In the genomic region with DNA sequence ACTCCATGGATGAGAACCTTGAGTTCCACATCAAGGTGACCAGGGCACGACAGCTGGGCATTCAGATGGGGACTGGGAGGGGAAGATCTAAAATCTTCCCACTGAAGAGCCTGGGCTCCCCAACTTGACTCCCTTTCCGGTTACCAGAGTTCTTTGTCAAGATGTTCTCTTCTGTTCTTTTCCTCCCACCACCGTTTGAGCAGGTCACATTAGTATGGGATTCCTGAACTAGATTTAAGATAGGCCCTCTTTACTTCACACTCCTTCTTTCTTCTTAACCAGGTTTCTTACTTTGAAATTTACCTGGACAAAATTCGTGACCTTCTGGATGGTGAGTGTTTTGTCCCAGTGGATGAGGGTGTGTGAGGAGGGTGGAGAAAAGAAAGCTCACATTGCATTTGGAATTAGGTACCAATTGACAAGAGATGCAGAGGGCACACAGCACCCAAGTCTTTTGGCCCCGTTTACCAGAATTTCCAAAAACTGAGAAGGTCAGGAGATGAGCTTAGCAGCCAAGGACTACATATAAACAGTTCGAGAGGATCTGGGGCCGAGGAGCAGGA, we compare ENCODE assay signal across 36 cellular contexts. TPM values are rescaled to one million over a fixed set of nuclear protein-coding genes. Genes with fewer than 3 reads are reported as not detected.
"Had no signal": no experiment of that assay in that cellular context is flagged by ENCODE, and none has a peak within 500 bp of the region (broad histone marks: within the 10 kb centered on the region; RNA-seq: fewer than 3 reads in every experiment).

No MANE protein-coding gene starts in this region.

- H3K27me3 ChIP-seq: ascending aorta, body of pancreas, brain microvascular endothelial cell, breast epithelium had no signal

- H3K27me3 Mint-ChIP-seq: activated naive CD8-positive, alpha-beta T cell; activated naive CD8-positive, alpha-beta T cell treated with anti-CD3 and anti-CD28 coated beads for 36 hours; activated naive CD8-positive, alpha-beta T cell treated with anti-CD3 and anti-CD28 coated beads, Interleukin-2, amount 50 U/mL, for 24 hours; activated T-cell treated with anti-CD3 and anti-CD28 coated beads, Interleukin-2, amount 50 U/mL, for 24 hours had no signal

- H3K27ac Mint-ChIP-seq: activated naive CD4-positive, alpha-beta T cell treated with anti-CD3 and anti-CD28 coated beads for 36 hours; activated naive CD4-positive, alpha-beta T cell treated with anti-CD3 and anti-CD28 coated beads, Interleukin-2, amount 10 ng/mL, durations not matched to agents 7 days and 5 days; activated naive CD4-positive, alpha-beta T cell treated with anti-CD3 and anti-CD28 coated beads, Interleukin-2, amount 50 U/mL, for 24 hours; activated naive CD4-positive, alpha-beta T cell treated with anti-CD3 and anti-CD28 coated beads, Interleukin-2, amount 50 U/mL, for 72 hours; activated naive CD8-positive, alpha-beta T cell; activated naive CD8-positive, alpha-beta T cell treated with anti-CD3 and anti-CD28 coated beads for 36 hours; activated naive CD8-positive, alpha-beta T cell treated with anti-CD3 and anti-CD28 coated beads, Interleukin-2, amount 10 ng/mL, durations not matched to agents 7 days and 5 days; activated naive CD8-positive, alpha-beta T cell treated with anti-CD3 and anti-CD28 coated beads, Interleukin-2, amount 50 U/mL, for 24 hours; activated T-cell treated with anti-CD3 and anti-CD28 coated beads, Interleukin-2, amount 50 U/mL, for 24 hours; activated T-cell treated with anti-CD3 and anti-CD28 coated beads, Interleukin-2, amount 50 U/mL, for 72 hours; activated T-helper 1 cell treated with anti-CD3 and anti-CD28 coated beads, Interleukin-12 subunit alpha, Interleukin-12 subunit beta, Interleukin-2, Interleukin-4 antibody, amounts not matched to agents 30 ng/mL and 10 ng/mL and 1 ng/mL, durations not matched to agents 14 hours and 24 hours and 36 hours; activated T-helper 17 cell treated with anti-CD3 and anti-CD28 coated beads, Interleukin-2, amount 50 U/mL, for 72 hours; activated T-helper 2 cell treated with anti-CD3 and anti-CD28 coated beads, Interferon-gamma antibody, Interleukin-2, Interleukin-4, amounts not matched to agents 10 μg/mL and 5 μg/mL and 100 μg/mL, durations not matched to agents 14 hours and 24 hours and 36 hours; brain had no signal

- H3K36me3 ChIP-seq: adrenal gland, brain microvascular endothelial cell, breast epithelium, cardiac muscle cell had no signal

- H3K4me1 ChIP-seq: adrenal gland, ascending aorta, body of pancreas, breast epithelium had no signal

- H3K27ac ChIP-seq: adrenal gland, ascending aorta, body of pancreas, brain microvascular endothelial cell, breast epithelium, cardiac muscle cell had no signal

- DNase-seq: activated effector memory CD4-positive, alpha-beta T cell treated with Interleukin-2 at 50 U/mL for 16 hours; activated gamma-delta T cell; activated gamma-delta T cell treated with Interleukin-2 at 50 U/mL for 16 hours; activated naive CD4-positive, alpha-beta T cell; activated naive CD4-positive, alpha-beta T cell treated with anti-CD3 and anti-CD28 coated beads for 36 hours; activated naive CD4-positive, alpha-beta T cell treated with anti-CD3 and anti-CD28 coated beads, Interleukin-2, amount 10 ng/mL, durations not matched to agents 7 days and 5 days; activated naive CD4-positive, alpha-beta T cell treated with anti-CD3 and anti-CD28 coated beads, Interleukin-2, amount 50 U/mL, for 16 hours; activated naive CD4-positive, alpha-beta T cell treated with Interleukin-2 at 50 U/mL for 16 hours; activated naive CD8-positive, alpha-beta T cell treated with anti-CD3 and anti-CD28 coated beads for 36 hours; activated naive CD8-positive, alpha-beta T cell treated with anti-CD3 and anti-CD28 coated beads, Interleukin-2, amount 10 ng/mL, durations not matched to agents 7 days and 5 days; activated naive CD8-positive, alpha-beta T cell treated with anti-CD3 and anti-CD28 coated beads, Interleukin-2, amount 50 U/mL, for 24 hours; activated T-cell treated with anti-CD3 and anti-CD28 coated beads, Interleukin-2, amount 50 U/mL, for 24 hours; activated T-cell treated with anti-CD3 and anti-CD28 coated beads, Interleukin-2, amount 50 U/mL, for 4 hours; activated T-cell treated with anti-CD3 and anti-CD28 coated beads, Interleukin-2, amount 50 U/mL, for 48 hours; activated T-cell treated with anti-CD3 and anti-CD28 coated beads, Interleukin-2, amount 50 U/mL, for 72 hours; adrenal gland; amniotic stem cell; amygdala; anterior cingulate cortex; aorta; body of pancreas; brain microvascular endothelial cell; caudate nucleus; central memory CD4-positive, alpha-beta T cell; cerebellar nuclear complex had no signal

- ATAC-seq: activated naive CD4-positive, alpha-beta T cell treated with anti-CD3 and anti-CD28 coated beads, Interleukin-2, amount 50 U/mL, for 72 hours; activated naive CD8-positive, alpha-beta T cell treated with anti-CD3 and anti-CD28 coated beads, Interleukin-2, amount 50 U/mL, for 24 hours; activated T-cell treated with anti-CD3 and anti-CD28 coated beads, Interleukin-2, amount 50 U/mL, for 4 hours; activated T-cell treated with anti-CD3 and anti-CD28 coated beads, Interleukin-2, amount 50 U/mL, for 72 hours; activated T-helper 17 cell treated with anti-CD3 and anti-CD28 coated beads, Interleukin-2, amount 50 U/mL, for 72 hours; body of pancreas had no signal

- H3K4me1 Mint-ChIP-seq: activated naive CD4-positive, alpha-beta T cell treated with anti-CD3 and anti-CD28 coated beads, Interleukin-2, amount 50 U/mL, for 24 hours; activated naive CD8-positive, alpha-beta T cell treated with anti-CD3 and anti-CD28 coated beads for 36 hours; activated naive CD8-positive, alpha-beta T cell treated with anti-CD3 and anti-CD28 coated beads, Interleukin-2, amount 50 U/mL, for 24 hours; activated T-helper 17 cell treated with anti-CD3 and anti-CD28 coated beads, Interleukin-2, amount 50 U/mL, for 72 hours; brain; central memory CD8-positive, alpha-beta T cell had no signal

- H3K9me3 ChIP-seq: adrenal gland, ascending aorta, body of pancreas, breast epithelium had no signal

- H3K4me3 Mint-ChIP-seq: activated naive CD4-positive, alpha-beta T cell treated with anti-CD3 and anti-CD28 coated beads for 36 hours; activated naive CD4-positive, alpha-beta T cell treated with anti-CD3 and anti-CD28 coated beads, Interleukin-2, amount 10 ng/mL, durations not matched to agents 7 days and 5 days; activated naive CD4-positive, alpha-beta T cell treated with anti-CD3 and anti-CD28 coated beads, Interleukin-2, amount 50 U/mL, for 24 hours; activated naive CD8-positive, alpha-beta T cell; activated naive CD8-positive, alpha-beta T cell treated with anti-CD3 and anti-CD28 coated beads for 36 hours; activated naive CD8-positive, alpha-beta T cell treated with anti-CD3 and anti-CD28 coated beads, Interleukin-2, amount 10 ng/mL, durations not matched to agents 7 days and 5 days; activated naive CD8-positive, alpha-beta T cell treated with anti-CD3 and anti-CD28 coated beads, Interleukin-2, amount 50 U/mL, for 24 hours; activated T-cell treated with anti-CD3 and anti-CD28 coated beads, Interleukin-2, amount 50 U/mL, for 24 hours; activated T-cell treated with anti-CD3 and anti-CD28 coated beads, Interleukin-2, amount 50 U/mL, for 4 hours; activated T-cell treated with anti-CD3 and anti-CD28 coated beads, Interleukin-2, amount 50 U/mL, for 72 hours; activated T-helper 1 cell treated with anti-CD3 and anti-CD28 coated beads, Interleukin-12 subunit alpha, Interleukin-12 subunit beta, Interleukin-2, Interleukin-4 antibody, amounts not matched to agents 30 ng/mL and 10 ng/mL and 1 ng/mL, durations not matched to agents 14 hours and 24 hours and 36 hours; activated T-helper 17 cell treated with anti-CD3 and anti-CD28 coated beads, Interleukin-2, amount 50 U/mL, for 72 hours; brain; central memory CD8-positive, alpha-beta T cell had no signal

- H3K36me3 Mint-ChIP-seq: activated naive CD4-positive, alpha-beta T cell treated with anti-CD3 and anti-CD28 coated beads, Interleukin-2, amount 10 ng/mL, durations not matched to agents 7 days and 5 days; activated naive CD4-positive, alpha-beta T cell treated with anti-CD3 and anti-CD28 coated beads, Interleukin-2, amount 50 U/mL, for 24 hours; activated naive CD4-positive, alpha-beta T cell treated with anti-CD3 and anti-CD28 coated beads, Interleukin-2, amount 50 U/mL, for 72 hours; activated naive CD8-positive, alpha-beta T cell treated with anti-CD3 and anti-CD28 coated beads, Interleukin-2, amount 10 ng/mL, durations not matched to agents 7 days and 5 days had no signal

- H3K4me3 ChIP-seq: adrenal gland, ascending aorta, body of pancreas, breast epithelium, cardiac muscle cell had no signal

RNA-seq across cellular contexts. Expression of a gene that starts 14.4 kb away (rescaled TPM):
- total RNA-seq: ascending aorta had no signal
